ENCODE assay signal across 19 cellular contexts in genomic region chr9:83013261-83013610, GRCh38. TPM values are rescaled to one million over a fixed set of nuclear protein-coding genes. Genes with fewer than 3 reads are reported as not detected.
DNase-seq lines count a peak whose midpoint lies in the region; ATAC-seq, FAIRE-seq and TF ChIP-seq lines count a peak whose summit lies in the region.
"Had no signal": no experiment of that assay in that cellular context is flagged by ENCODE, and none has a peak within 500 bp of the region (broad histone marks: within the 10 kb centered on the region; RNA-seq: fewer than 3 reads in every experiment).

No MANE protein-coding gene starts in this region.

- H3K36me3 Mint-ChIP-seq in astrocyte (ENCODE audit: low read depth, unreplicated experiment), result peaks cover 2% of the 10 kb centered on the region
- H3K36me3 Mint-ChIP-seq: CD4-positive, alpha-beta memory T cell had no signal

- H3K27me3 Mint-ChIP-seq in astrocyte (ENCODE audit: low read depth, unreplicated experiment), result no peaks in the 10 kb centered on the region
- H3K27me3 Mint-ChIP-seq: activated B cell treated with CpG ODN at 0.5 μM for 24 hours; activated naive CD8-positive, alpha-beta T cell treated with anti-CD3 and anti-CD28 coated beads, Interleukin-2, amount 50 U/mL, for 24 hours had no signal

- no peaks in the 10 kb centered on the region for H3K9me3 Mint-ChIP-seq in astrocyte (ENCODE audit: unreplicated experiment)
- H3K9me3 Mint-ChIP-seq: activated naive CD8-positive, alpha-beta T cell treated with anti-CD3 and anti-CD28 coated beads, Interleukin-2, amount 50 U/mL, for 24 hours; activated T-cell treated with anti-CD3 and anti-CD28 coated beads, Interleukin-2, amount 50 U/mL, for 72 hours had no signal

- no peaks in the 10 kb centered on the region for H4K20me1 ChIP-seq in astrocyte (ENCODE audit: insufficient read depth, low read length)

- no peak overlapping the region for H3K4me3 ChIP-seq in astrocyte (ENCODE audit: insufficient read depth, low read depth, low read length)
- H3K4me3 ChIP-seq: stomach, upper lobe of right lung had no signal

- H3K9ac ChIP-seq in astrocyte (ENCODE audit: low read length), result peak overlapping the region; percentile 70

- H2AFZ ChIP-seq in astrocyte (ENCODE audit: low read depth, low read length), result peak overlapping the region; percentile 6

- ATAC-seq in left colon, result peak; percentile 90
- ATAC-seq in HG03135 (IDR thresholded peaks at IDR 0.05; ENCODE audit: unreplicated experiment), result no peak
- no peak for ATAC-seq in HG03342 (IDR thresholded peaks at IDR 0.05; ENCODE audit: unreplicated experiment)
- ATAC-seq: activated naive CD8-positive, alpha-beta T cell treated with anti-CD3 and anti-CD28 coated beads, Interleukin-2, amount 50 U/mL, for 24 hours; activated T-cell treated with anti-CD3 and anti-CD28 coated beads, Interleukin-2, amount 50 U/mL, for 72 hours; right cardiac atrium; upper lobe of right lung had no signal

- DNase-seq in DMS153 (lab: John Stamatoyannopoulos, UW) (peak; percentile 14), DMS153 treated with DMSO at 0.1 percent for 48 hours (lab: John Stamatoyannopoulos, UW; ENCODE audit: unreplicated experiment) (no peak), H4 (ENCODE audit: low spot score) (peak; percentile 65), astrocyte (ENCODE audit: low read depth) (peak; percentile 78), left colon (no peak)
- DNase-seq in activated CD4-positive, CD25-positive, alpha-beta regulatory T cell treated with anti-CD3 and anti-CD28 coated beads, Interleukin-2, amount 50 U/mL, for 72 hours, result no peak
- DNase-seq: activated B cell treated with CpG ODN at 0.5 μM for 24 hours; activated naive CD8-positive, alpha-beta T cell treated with anti-CD3 and anti-CD28 coated beads, Interleukin-2, amount 50 U/mL, for 24 hours; activated T-cell treated with anti-CD3 and anti-CD28 coated beads, Interleukin-2, amount 50 U/mL, for 72 hours; caudate nucleus; CD4-positive, alpha-beta memory T cell; NCI-H1048; right cardiac atrium; stomach; upper lobe of right lung had no signal

- no peak for TF ChIP-seq CTCF in astrocyte (IDR thresholded peaks at IDR 0.05; ENCODE audit: insufficient read depth, low read depth, low read length)

- H3K79me2 ChIP-seq in astrocyte (ENCODE audit: insufficient read depth, low read length), result no peaks in the 10 kb centered on the region

- H3K36me3 ChIP-seq in astrocyte (ENCODE audit: insufficient read depth, low read length), result no peaks in the 10 kb centered on the region
- H3K36me3 ChIP-seq: neutrophil, upper lobe of right lung had no signal

- H3K4me1 ChIP-seq in astrocyte (ENCODE audit: insufficient read depth, low read length), result peaks cover 37% of the 10 kb centered on the region

- H3K9me3 ChIP-seq in astrocyte (ENCODE audit: insufficient read depth, low read depth, low read length), result no peaks in the 10 kb centered on the region
- H3K9me3 ChIP-seq: neutrophil, stomach, upper lobe of right lung had no signal

- no peak for FAIRE-seq in astrocyte (lab: Jason Lieb, UNC)
- FAIRE-seq: A204.1 had no signal

- peak overlapping the region; percentile 88 for H3K27ac Mint-ChIP-seq in astrocyte (ENCODE audit: unreplicated experiment)
- H3K27ac Mint-ChIP-seq: activated B cell treated with CpG ODN at 0.5 μM for 24 hours; activated naive CD8-positive, alpha-beta T cell treated with anti-CD3 and anti-CD28 coated beads, Interleukin-2, amount 50 U/mL, for 24 hours; activated T-cell treated with anti-CD3 and anti-CD28 coated beads, Interleukin-2, amount 50 U/mL, for 72 hours; CD4-positive, alpha-beta memory T cell had no signal

- intact Hi-C loops in left colon (cut with DNase I, micrococcal nuclease), result no loop called here

- H3K27ac ChIP-seq in astrocyte (ENCODE audit: low read depth, low read length), result peak overlapping the region; percentile 88
- H3K27ac ChIP-seq: neutrophil, upper lobe of right lung had no signal

- peaks cover 18% of the 10 kb centered on the region for H3K4me1 Mint-ChIP-seq in astrocyte (ENCODE audit: low read depth, unreplicated experiment)

- no peaks in the 10 kb centered on the region for H3K27me3 ChIP-seq in astrocyte (ENCODE audit: insufficient read depth, low read length)
- H3K27me3 ChIP-seq: neutrophil, stomach, upper lobe of right lung had no signal

- H3K4me3 Mint-ChIP-seq in astrocyte (ENCODE audit: unreplicated experiment), result no peak overlapping the region
- H3K4me3 Mint-ChIP-seq: activated B cell treated with CpG ODN at 0.5 μM for 24 hours; activated naive CD8-positive, alpha-beta T cell treated with anti-CD3 and anti-CD28 coated beads, Interleukin-2, amount 50 U/mL, for 24 hours; activated T-cell treated with anti-CD3 and anti-CD28 coated beads, Interleukin-2, amount 50 U/mL, for 72 hours; CD4-positive, alpha-beta memory T cell had no signal

- peak overlapping the region; percentile 66 for H3K4me2 ChIP-seq in astrocyte (ENCODE audit: low read length)

RNA-seq across cellular contexts. Expression of gene RASEF, which starts 49.7 kb away (rescaled TPM):
- 0.08 TPM in 1 of 2 replicates, not detected in the other for total RNA-seq in H4 (2014; rRNA removed; shearing (Covaris generic))
- total RNA-seq in astrocyte (0.72 and 0.91 TPM in 2 replicates), left colon (10 to 100 TPM; 51.1 to 54.6 TPM)
- total RNA-seq: activated B cell treated with CpG ODN at 0.5 μM for 24 hours; activated T-cell treated with anti-CD3 and anti-CD28 coated beads, Interleukin-2, amount 50 U/mL, for 72 hours; CD4-positive, alpha-beta memory T cell had no signal

Comparison
In these comparisons a context has a peak if more than half of its experiments do, and no peak if none do; other contexts are left out.
1. DNase-seq: peak in DMS153 (single experiment), H4 (single experiment) and astrocyte (single experiment); none in DMS153 treated with DMSO at 0.1 percent for 48 hours (single experiment), left colon (0 of 2) and activated CD4-positive, CD25-positive, alpha-beta regulatory T cell treated with anti-CD3 and anti-CD28 coated beads, Interleukin-2, amount 50 U/mL, for 72 hours (single experiment).
2. RNA of gene RASEF, which starts 49.7 kb away (total RNA-seq): 51.1 to 54.6 TPM in left colon; 0.72 to 0.91 TPM in astrocyte and 0.08 TPM in H4; every median in the first group is over 10 times any median in the second.